In the genomic region with DNA sequence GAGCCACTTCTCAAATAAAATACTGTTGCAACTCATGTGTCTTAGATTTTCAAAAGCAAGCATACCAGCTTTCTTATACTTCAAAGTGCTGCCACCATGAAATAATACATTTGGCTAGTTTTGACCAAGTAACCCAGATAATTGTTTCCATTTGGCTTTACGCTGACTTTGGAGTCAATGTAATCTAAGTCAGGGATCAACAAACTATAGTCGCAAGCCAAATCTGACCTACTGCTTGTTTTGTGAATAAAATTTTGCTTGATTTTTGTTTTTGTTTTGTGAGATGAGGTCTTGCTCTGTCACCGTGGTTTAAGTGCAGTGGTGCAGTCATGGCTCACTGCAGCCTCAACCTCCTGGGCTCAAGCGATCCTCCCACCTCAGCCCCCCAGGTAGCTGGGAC, we compare ENCODE assay signal across 16 cellular contexts.
DNase-seq lines count a peak whose midpoint lies in the region; ATAC-seq, FAIRE-seq and TF ChIP-seq lines count a peak whose summit lies in the region.
"Had no signal": no experiment of that assay in that cellular context is flagged by ENCODE, and none has a peak within 500 bp of the region (broad histone marks: within the 10 kb centered on the region; RNA-seq: fewer than 3 reads in every experiment).

No MANE protein-coding gene starts in this region.

- H2AK5ac ChIP-seq in H9 (ENCODE audit: insufficient read length, low read length) = no peak overlapping the region

- no peak overlapping the region for H2BK5ac ChIP-seq in H9 (ENCODE audit: insufficient read length, low read length)

- H3K27ac Mint-ChIP-seq in CD8-positive, alpha-beta T cell = peak overlapping the region; percentile 4
- H3K27ac Mint-ChIP-seq in H9 (peak overlapping the region in 2 of 3 experiments; percentile 9 to 12; a peak in 2 of 7 replicates), progenitor cell of endocrine pancreas (peak overlapping the region; percentile 6)
- H3K27ac Mint-ChIP-seq: B cell had no signal

- H4K91ac ChIP-seq in H9 (ENCODE audit: insufficient read length, low read depth, low read length) = no peak overlapping the region

- H3K18ac ChIP-seq in H9 (ENCODE audit: insufficient read length, low read depth, low read length) = no peak overlapping the region

- no peak overlapping the region for H2BK12ac ChIP-seq in H9 (ENCODE audit: insufficient read length, low read depth, low read length)

- H3K56ac ChIP-seq in H9 (ENCODE audit: insufficient read length, low read depth, low read length) = no peak overlapping the region

- no peak for TF ChIP-seq CTCF in CD8-positive, alpha-beta T cell (IDR thresholded peaks at IDR 0.05)
- TF ChIP-seq CTCF in H9 (conservative IDR thresholded peaks at IDR 0.05) (no peak), endothelial cell of umbilical vein (IDR thresholded peaks at IDR 0.05; ENCODE audit: extremely low read depth in 1 of 2, insufficient read depth in 1 of 2, low read depth in 1 of 2, low read length in 2 of 2) (no peak), progenitor cell of endocrine pancreas (IDR thresholded peaks at IDR 0.05; ENCODE audit: unreplicated experiment) (no peak), prostate gland (IDR thresholded peaks at IDR 0.05) (no peak)

- H3K79me1 ChIP-seq in H9 (ENCODE audit: insufficient read depth, low read depth, low read length, poor library complexity, severe bottlenecking) = peaks cover 5% of the 10 kb centered on the region

- no peak overlapping the region for H2BK20ac ChIP-seq in H9 (ENCODE audit: low read depth, low read length, poor library complexity, severe bottlenecking)

- DNase-seq in CD8-positive, alpha-beta T cell = no peak
- DNase-seq in H9 = no peak
- DNase-seq in endothelial cell of umbilical vein (ENCODE audit: low read depth, low spot score) = no peak
- DNase-seq in progenitor cell of endocrine pancreas (ENCODE audit: low spot score, unreplicated experiment) = no peak
- DNase-seq in prostate gland (ENCODE audit: low spot score) = no peak
- no peak for DNase-seq in stimulated activated naive CD8-positive, alpha-beta T cell treated with anti-CD3 and anti-CD28 coated beads, Interleukin-15, Interleukin-2, amounts not matched to agents 100 U/mL and 50 U/mL, for 24 hours
- DNase-seq: CD8-positive, alpha-beta memory T cell; COR-L47; DMS 273 treated with DMSO at 0.1 percent for 48 hours; DMS53; DND-41; EL had no signal

- POLR2A ChIA-PET in CD8-positive, alpha-beta T cell (lab: Charles Lee) = no interaction called here
- POLR2A ChIA-PET in endothelial cell of umbilical vein (lab: Charles Lee) = no interaction called here

- H3K14ac ChIP-seq in H9 (ENCODE audit: insufficient read depth, low read length) = no peak overlapping the region

- H3K23me2 ChIP-seq in H9 (ENCODE audit: insufficient read length, low read depth, low read length, poor library complexity, severe bottlenecking) = no peaks in the 10 kb centered on the region

- intact Hi-C loops in CD8-positive, alpha-beta T cell (cut with DNase I, micrococcal nuclease) = no loop called here
- intact Hi-C loops in endothelial cell of umbilical vein (cut with micrococcal nuclease) (no loop called here), prostate gland (cut with DNase I) (no loop called here)

- no peak overlapping the region for H2BK15ac ChIP-seq in H9 (ENCODE audit: low read depth, low read length)

- no peaks in the 10 kb centered on the region for H3K27me3 Mint-ChIP-seq in CD8-positive, alpha-beta T cell (ENCODE audit: low read depth)
- no peaks in the 10 kb centered on the region for H3K27me3 Mint-ChIP-seq in H9 (ENCODE audit: low read depth)
- H3K27me3 Mint-ChIP-seq in progenitor cell of endocrine pancreas = no peaks in the 10 kb centered on the region
- H3K27me3 Mint-ChIP-seq: B cell; CD8-positive, alpha-beta memory T cell had no signal

- H2AFZ ChIP-seq in H9 (ENCODE audit: low read length) (no peak overlapping the region), endothelial cell of umbilical vein (ENCODE audit: low read depth, low read length) (no peak overlapping the region)

- H4K8ac ChIP-seq in H9 (replicated peaks; ENCODE audit: insufficient read length, low read depth, low read length) = no peak overlapping the region

- BruUV-seq in endothelial cell of umbilical vein (replicated peaks; lab: Mats Ljungman, UMichigan) = TSS peak; percentile 4

- H3T11ph ChIP-seq in H9 (ENCODE audit: low read length) = no peak overlapping the region

- dilution Hi-C loops in endothelial cell of umbilical vein (cut with MboI; ENCODE audit: extremely low pct_ligation_motif_present, low sequenced_read_pairs) = no loop called here

- H3K23ac ChIP-seq in H9 (ENCODE audit: insufficient read length, low read depth, low read length) = no peak overlapping the region

- TF ChIP-seq POLR2A in endothelial cell of umbilical vein (IDR thresholded peaks at IDR 0.05; ENCODE audit: low read depth, low read length) (no peak), prostate gland (IDR thresholded peaks at IDR 0.05) (no peak)

- no CpG with 5 or more reads among the region's 4 CpGs for WGBS in H9 (ENCODE audit: extremely low coverage, insufficient read length, low lambda C conversion rate)
- 63% methylated on average over 4 of the region's 4 CpGs for WGBS in prostate gland

- peaks cover 33% of the 10 kb centered on the region for H3K36me3 Mint-ChIP-seq in CD8-positive, alpha-beta T cell
- H3K36me3 Mint-ChIP-seq in H9 (ENCODE audit: insufficient read depth in 1 of 3, low read depth in 3 of 3) (peaks cover 16 to 62% (median 61%) of the 10 kb centered on the region in 3 experiments; a peak in 6 of 7 replicates), progenitor cell of endocrine pancreas (ENCODE audit: insufficient read depth) (peaks cover 8% of the 10 kb centered on the region)

- no peaks in the 10 kb centered on the region for H3K9me1 ChIP-seq in endothelial cell of umbilical vein (replicated peaks; ENCODE audit: control insufficient read depth, extremely low read depth, insufficient read depth, low read length)

- H3K27ac ChIP-seq in CD8-positive, alpha-beta T cell (ENCODE audit: low read depth, low read length) = no peak overlapping the region
- H3K27ac ChIP-seq in H9 (ENCODE audit: insufficient read length, low read depth, low read length) (no peak overlapping the region), endothelial cell of umbilical vein (ENCODE audit: insufficient read depth, low read depth, low read length) (no peak overlapping the region), prostate gland (no peak overlapping the region)
- H3K27ac ChIP-seq: BLaER1 treated with 17β-estradiol and CSF1 and Interleukin-3, amounts not matched to agents 10 nM and 100 nM had no signal

- no peak overlapping the region for H4K5ac ChIP-seq in H9 (ENCODE audit: insufficient read length, low read depth, low read length)

- H2BK120ac ChIP-seq in H9 (ENCODE audit: low read depth, low read length, poor library complexity, severe bottlenecking) = no peak overlapping the region

- H3K4me3 ChIP-seq in CD8-positive, alpha-beta T cell (ENCODE audit: low read depth, low read length) = no peak overlapping the region
- no peak overlapping the region for H3K4me3 ChIP-seq in endothelial cell of umbilical vein (replicated peaks in 1 of 3; ENCODE audit: insufficient read depth in 1 of 3, low read depth in 1 of 3, low read length in 3 of 3)
- H3K4me3 ChIP-seq in prostate gland = no peak overlapping the region
- H3K4me3 ChIP-seq: BLaER1 treated with 17β-estradiol and CSF1 and Interleukin-3, amounts not matched to agents 10 nM and 100 nM; GM12878; HAP-1 had no signal

- H3K4me1 ChIP-seq in CD8-positive, alpha-beta T cell (ENCODE audit: insufficient read depth, low read length) = no peaks in the 10 kb centered on the region
- no peaks in the 10 kb centered on the region for H3K4me1 ChIP-seq in H9 (ENCODE audit: insufficient read depth, low read length)
- no peaks in the 10 kb centered on the region for H3K4me1 ChIP-seq in endothelial cell of umbilical vein (ENCODE audit: control insufficient read depth, extremely low read depth, insufficient read depth, low read length)
- no peaks in the 10 kb centered on the region for H3K4me1 ChIP-seq in prostate gland (replicated peaks)

- CTCF ChIA-PET in CD8-positive, alpha-beta T cell (lab: Charles Lee) = no interaction called here
- CTCF ChIA-PET in endothelial cell of umbilical vein (lab: Charles Lee) = no interaction called here

- no peak for FAIRE-seq in endothelial cell of umbilical vein (lab: Jason Lieb, UNC)
- FAIRE-seq: GM12878 had no signal

- H3K9ac ChIP-seq in H9 (ENCODE audit: extremely low read depth, insufficient read length, low read length) = no peak overlapping the region
- no peak overlapping the region for H3K9ac ChIP-seq in endothelial cell of umbilical vein (replicated peaks; ENCODE audit: extremely low read depth, insufficient read depth, low read length)
- H3K9ac ChIP-seq: BLaER1 treated with 17β-estradiol and CSF1 and Interleukin-3, amounts not matched to agents 10 nM and 100 nM had no signal

- H3K9me3 Mint-ChIP-seq in CD8-positive, alpha-beta T cell = no peaks in the 10 kb centered on the region
- H3K9me3 Mint-ChIP-seq in H9 = no peaks in the 10 kb centered on the region
- no peaks in the 10 kb centered on the region for H3K9me3 Mint-ChIP-seq in progenitor cell of endocrine pancreas (ENCODE audit: low read depth)
- H3K9me3 Mint-ChIP-seq: CD8-positive, alpha-beta memory T cell had no signal

- ATAC-seq in CD8-positive, alpha-beta T cell = no peak
- no peak for ATAC-seq in stimulated activated naive CD8-positive, alpha-beta T cell treated with anti-CD3 and anti-CD28 coated beads, Interleukin-15, Interleukin-2, amounts not matched to agents 100 U/mL and 50 U/mL, for 24 hours
- ATAC-seq: GM12878 had no signal

- no peaks in the 10 kb centered on the region for H3K27me3 ChIP-seq in CD8-positive, alpha-beta T cell (ENCODE audit: insufficient read depth, low read length)
- H3K27me3 ChIP-seq in H9 (ENCODE audit: insufficient read depth, low read length) (no peaks in the 10 kb centered on the region), endothelial cell of umbilical vein (ENCODE audit: control insufficient read depth in 2 of 2, insufficient read depth in 2 of 2, low read length in 2 of 2) (no peaks in the 10 kb centered on the region), prostate gland (replicated peaks; ENCODE audit: insufficient read depth) (no peaks in the 10 kb centered on the region)
- H3K27me3 ChIP-seq: BLaER1 treated with 17β-estradiol and CSF1 and Interleukin-3, amounts not matched to agents 10 nM and 100 nM had no signal

- H3K9me3 ChIP-seq in CD8-positive, alpha-beta T cell (ENCODE audit: low read length) = no peaks in the 10 kb centered on the region
- no peaks in the 10 kb centered on the region for H3K9me3 ChIP-seq in H9 (ENCODE audit: control insufficient read depth, low read depth, low read length)
- no peaks in the 10 kb centered on the region for H3K9me3 ChIP-seq in endothelial cell of umbilical vein (replicated peaks; ENCODE audit: control insufficient read depth, insufficient read depth, low read length)
- no peaks in the 10 kb centered on the region for H3K9me3 ChIP-seq in prostate gland
- H3K9me3 ChIP-seq: BLaER1 treated with 17β-estradiol and CSF1 and Interleukin-3, amounts not matched to agents 10 nM and 100 nM; HAP-1 had no signal

- no peaks in the 10 kb centered on the region for H4K20me1 ChIP-seq in H9 (ENCODE audit: control insufficient read depth, insufficient read depth, insufficient read length)
- no peaks in the 10 kb centered on the region for H4K20me1 ChIP-seq in endothelial cell of umbilical vein (replicated peaks; ENCODE audit: control insufficient read depth, extremely low read depth, insufficient read depth, low read length)

- H3K36me3 ChIP-seq in CD8-positive, alpha-beta T cell (ENCODE audit: insufficient read depth, low read length) = no peaks in the 10 kb centered on the region
- H3K36me3 ChIP-seq in endothelial cell of umbilical vein (ENCODE audit: control insufficient read depth in 2 of 2, extremely low read depth in 1 of 2, insufficient read depth in 2 of 2, low read length in 2 of 2) = no peaks in the 10 kb centered on the region
- H3K36me3 ChIP-seq in prostate gland = no peaks in the 10 kb centered on the region

- H3K79me2 ChIP-seq in H9 (ENCODE audit: insufficient read depth, low read length) (no peaks in the 10 kb centered on the region), endothelial cell of umbilical vein (ENCODE audit: control insufficient read depth, insufficient read depth, low read length) (no peaks in the 10 kb centered on the region)

- no peak overlapping the region for H3K4ac ChIP-seq in H9 (ENCODE audit: low read depth, low read length)

- H3K4me1 Mint-ChIP-seq in CD8-positive, alpha-beta T cell (ENCODE audit: low read depth) = no peaks in the 10 kb centered on the region
- H3K4me1 Mint-ChIP-seq in H9 (peaks cover 0 to 2% of the 10 kb centered on the region in 2 experiments; a peak in 1 of 4 replicates), progenitor cell of endocrine pancreas (ENCODE audit: low read depth) (peaks cover 5% of the 10 kb centered on the region)
- H3K4me1 Mint-ChIP-seq: B cell; CD8-positive, alpha-beta memory T cell had no signal

- H3K4me2 ChIP-seq in H9 (ENCODE audit: insufficient read depth, insufficient read length, low read length) = no peak overlapping the region
- H3K4me2 ChIP-seq in endothelial cell of umbilical vein (ENCODE audit: insufficient read depth, low read length) = no peak overlapping the region
- H3K4me2 ChIP-seq: BLaER1 treated with 17β-estradiol and CSF1 and Interleukin-3, amounts not matched to agents 10 nM and 100 nM had no signal

- no peak overlapping the region for H3K4me3 Mint-ChIP-seq in CD8-positive, alpha-beta T cell
- H3K4me3 Mint-ChIP-seq in H9 (no peak overlapping the region), progenitor cell of endocrine pancreas (ENCODE audit: low read depth) (no peak overlapping the region)
- H3K4me3 Mint-ChIP-seq: B cell; CD8-positive, alpha-beta memory T cell had no signal
